Comparison of ENCODE assay signal across 7 cellular contexts in the genomic region with DNA sequence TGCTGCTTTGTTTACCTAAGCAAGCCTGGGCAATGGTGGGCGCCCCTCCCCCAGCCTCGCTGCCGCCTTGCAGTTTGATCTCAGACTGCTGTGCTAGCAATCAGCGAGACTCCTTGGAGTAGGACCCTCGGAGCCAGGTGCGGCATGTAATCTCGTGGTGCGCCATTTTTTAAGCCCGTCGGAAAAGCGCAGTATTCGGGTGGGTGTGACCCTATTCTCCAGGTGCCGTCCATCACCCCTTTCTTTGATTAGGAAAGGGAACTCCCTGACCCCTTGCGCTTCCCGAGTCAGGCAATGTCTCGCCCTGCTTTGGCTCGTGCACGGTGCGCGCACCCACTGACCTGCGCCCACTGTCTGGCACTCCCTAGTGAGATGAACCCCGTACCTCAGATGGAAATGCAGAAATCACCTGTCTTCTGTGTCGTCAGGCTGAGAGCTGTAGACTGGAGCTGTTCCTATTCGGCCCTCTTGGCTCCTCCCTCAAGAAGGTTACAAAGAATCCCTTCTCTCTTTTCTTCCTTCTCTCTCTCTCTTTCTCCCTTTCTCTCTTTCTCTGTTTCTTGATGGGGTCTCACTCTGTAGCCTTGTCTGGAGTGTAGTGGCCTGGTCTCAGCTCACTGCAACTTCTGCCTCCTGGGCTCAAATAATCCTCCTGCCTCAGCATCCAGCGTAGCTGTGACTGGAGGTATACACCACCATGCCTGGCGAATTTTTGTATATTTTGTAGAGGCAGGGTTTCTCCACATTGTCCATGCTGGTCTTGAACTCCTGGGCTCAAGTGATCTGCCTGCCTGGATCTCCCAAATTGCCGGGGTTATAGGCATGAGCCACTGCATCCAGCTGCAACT.
DNase-seq lines count a peak whose midpoint lies in the region; TF ChIP-seq lines count a peak whose summit lies in the region.
"Not testable (repeated sequence)": the region's sequence is repeated elsewhere in the genome, so short reads cannot be mapped to it uniquely, and the experiment has no call there.

No MANE protein-coding gene starts in this region.

- not testable (repeated sequence) for H3K79me2 ChIP-seq in H9 (ENCODE audit: insufficient read depth, low read length)

- H3K27ac Mint-ChIP-seq in H9: peak overlapping the region; percentile 90 to 96 (median 94); a peak in 6 of 7 replicates
- H3K27ac Mint-ChIP-seq in endodermal cell: peak overlapping the region; percentile 93

- not testable (repeated sequence) for H4K8ac ChIP-seq in H9 (replicated peaks; ENCODE audit: insufficient read length, low read depth, low read length); neuronal stem cell (ENCODE audit: low read depth, low read length)

- H3T11ph ChIP-seq in H9 (ENCODE audit: low read length): not testable (repeated sequence)

- peak overlapping the region; percentile 63 for H2AFZ ChIP-seq in H9 (ENCODE audit: low read length)
- H2AFZ ChIP-seq in neuronal stem cell (ENCODE audit: low read length): peak overlapping the region; percentile 22

- not testable (repeated sequence) for H3K9ac ChIP-seq in H9 (ENCODE audit: extremely low read depth, insufficient read length, low read length); endodermal cell (ENCODE audit: extremely low read depth, low read length, poor library complexity, severe bottlenecking); neuronal stem cell (ENCODE audit: low read depth, low read length, poor library complexity)
- H3K9ac ChIP-seq in NT2/D1 (ENCODE audit: insufficient read length, low read depth): peak overlapping the region; percentile 61

- not testable (repeated sequence) for H3K27me3 ChIP-seq in H9 (ENCODE audit: insufficient read depth, low read length); NT2/D1 (ENCODE audit: insufficient read depth, insufficient read length); endodermal cell (ENCODE audit: control insufficient read depth, insufficient read depth, low read length, poor library complexity, severe bottlenecking); iPS DF 6.9 (ENCODE audit: control insufficient read depth, insufficient read depth, low read length); neuronal stem cell (ENCODE audit: control insufficient read depth in 3 of 3, insufficient read depth in 3 of 3, low read depth in 1 of 3, low read length in 3 of 3)

- WGBS in H9 (ENCODE audit: extremely low coverage, insufficient read length, low lambda C conversion rate): no CpG with 5 or more reads among the region's 27 CpGs
- WGBS in endodermal cell (ENCODE audit: insufficient coverage in 1 of 2, insufficient read length in 1 of 2), 2 experiments: 17 to 41% methylated on average over 8 to 27 of the region's 27 CpGs
- WGBS in iPS DF 6.9 (ENCODE audit: insufficient coverage, insufficient read length): no CpG with 5 or more reads among the region's 27 CpGs
- WGBS in neuronal stem cell (ENCODE audit: extremely low coverage in 2 of 2, insufficient read length in 2 of 2, insufficient replicate concordance in 1 of 2), 2 donors: no CpG with 5 or more reads among the region's 27 CpGs

- not testable (repeated sequence) for H3K36me3 Mint-ChIP-seq in H9 (ENCODE audit: insufficient read depth in 1 of 3, low read depth in 3 of 3); endodermal cell (ENCODE audit: low read depth)

- peak overlapping the region; percentile 77 for H3K4me2 ChIP-seq in H9 (ENCODE audit: insufficient read depth, insufficient read length, low read length)
- peak overlapping the region; percentile 18 for H3K4me2 ChIP-seq in neuronal stem cell (ENCODE audit: insufficient read depth, low read length, poor library complexity, severe bottlenecking)

- peak overlapping the region; percentile 89; the same call in 1 of the 2 replicates for H2BK15ac ChIP-seq in H9 (ENCODE audit: low read depth, low read length)
- H2BK15ac ChIP-seq in neuronal stem cell (ENCODE audit: low read length): not testable (repeated sequence)

- H3K9me3 Mint-ChIP-seq in H9, endodermal cell: not testable (repeated sequence)

- H4K20me1 ChIP-seq in H9 (ENCODE audit: control insufficient read depth, insufficient read depth, insufficient read length): not testable (repeated sequence)

- H3K23me2 ChIP-seq in H9 (ENCODE audit: insufficient read length, low read depth, low read length, poor library complexity, severe bottlenecking): not testable (repeated sequence)

- not testable (repeated sequence) for H3K56ac ChIP-seq in H9 (ENCODE audit: insufficient read length, low read depth, low read length)

- H2BK12ac ChIP-seq in H9 (ENCODE audit: insufficient read length, low read depth, low read length); neuronal stem cell (ENCODE audit: low read length): not testable (repeated sequence)

- H3K23ac ChIP-seq in H9 (ENCODE audit: insufficient read length, low read depth, low read length); neuronal stem cell (ENCODE audit: low read depth, low read length, poor library complexity): not testable (repeated sequence)

- H3K14ac ChIP-seq in H9 (ENCODE audit: insufficient read depth, low read length): peak overlapping the region; percentile 75; the same call in 1 of the 2 replicates
- not testable (repeated sequence) for H3K14ac ChIP-seq in neuronal stem cell (ENCODE audit: low read length)

- H3K4ac ChIP-seq in H9 (ENCODE audit: low read depth, low read length); neuronal stem cell (ENCODE audit: low read length): not testable (repeated sequence)

- H2AK5ac ChIP-seq in H9 (ENCODE audit: insufficient read length, low read length); neuronal stem cell (ENCODE audit: low read depth, low read length): not testable (repeated sequence)

- H3K18ac ChIP-seq in H9 (ENCODE audit: insufficient read length, low read depth, low read length): peak overlapping the region; percentile 58
- not testable (repeated sequence) for H3K18ac ChIP-seq in neuronal stem cell (ENCODE audit: low read length)

- TF ChIP-seq CTCF in H9 (conservative IDR thresholded peaks at IDR 0.05); endodermal cell (conservative IDR thresholded peaks at IDR 0.05): not testable (repeated sequence)

- H4K5ac ChIP-seq in H9 (ENCODE audit: insufficient read length, low read depth, low read length): not testable (repeated sequence)

- DNase-seq in H9: peak; percentile 46
- DNase-seq in NCI-H1436 (lab: John Stamatoyannopoulos, UW): peak; percentile 38
- not testable (repeated sequence) for DNase-seq in NT2/D1 (ENCODE audit: low read depth, low spot score); iPS DF 6.9 (ENCODE audit: low read depth, low spot score); neuronal stem cell (ENCODE audit: low spot score)
- peak; percentile 72 for DNase-seq in endodermal cell
- peak; percentile 29 for DNase-seq in left kidney (ENCODE audit: low read depth, low spot score)

- H3K4me1 ChIP-seq in H9 (ENCODE audit: insufficient read depth, low read length); NT2/D1 (ENCODE audit: insufficient read depth, insufficient read length); endodermal cell (ENCODE audit: control insufficient read depth, insufficient read depth, low read length); iPS DF 6.9 (ENCODE audit: control insufficient read depth, insufficient read depth, low read length): not testable (repeated sequence)
- H3K4me1 ChIP-seq in neuronal stem cell (ENCODE audit: control insufficient read depth in 2 of 2, insufficient read depth in 1 of 2, low read depth in 1 of 2, low read length in 2 of 2): peaks cover 8 to 13% of the 10 kb centered on the region in 2 donors

- H3K4me3 Mint-ChIP-seq in H9 (peak overlapping the region; percentile 91 to 93), endodermal cell (peak overlapping the region; percentile 79)

- H2BK5ac ChIP-seq in H9 (ENCODE audit: insufficient read length, low read length); neuronal stem cell (ENCODE audit: low read length): not testable (repeated sequence)

- not testable (repeated sequence) for H2BK120ac ChIP-seq in H9 (ENCODE audit: low read depth, low read length, poor library complexity, severe bottlenecking); neuronal stem cell (ENCODE audit: low read depth, low read length)

- not testable (repeated sequence) for H3K36me3 ChIP-seq in NT2/D1 (ENCODE audit: insufficient read depth, insufficient read length, low read length); endodermal cell (ENCODE audit: control insufficient read depth, insufficient read depth, low read length); iPS DF 6.9 (ENCODE audit: control insufficient read depth, insufficient read depth, low read length); neuronal stem cell (replicated peaks in 1 of 2; ENCODE audit: control insufficient read depth in 2 of 2, insufficient read depth in 2 of 2, low read length in 2 of 2)

- H3K4me1 Mint-ChIP-seq in H9 (peaks cover 20 to 22% of the 10 kb centered on the region in 2 experiments), endodermal cell (peaks cover 13% of the 10 kb centered on the region)

- H3K4me3 ChIP-seq in NT2/D1 (ENCODE audit: insufficient read length, low read depth) (peak overlapping the region; percentile 46), endodermal cell (ENCODE audit: low read length) (peak overlapping the region; percentile 75), iPS DF 6.9 (ENCODE audit: low read length) (peak overlapping the region; percentile 40; the same call in 1 of the 2 replicates), neuronal stem cell (ENCODE audit: low read length in 2 of 2) (peak overlapping the region in 1 of 2 donors; percentile 33)

- not testable (repeated sequence) for H3K27me3 Mint-ChIP-seq in H9 (ENCODE audit: low read depth)
- H3K27me3 Mint-ChIP-seq in endodermal cell (ENCODE audit: insufficient read depth): peaks cover 30% of the 10 kb centered on the region

- H3K79me1 ChIP-seq in H9 (ENCODE audit: insufficient read depth, low read depth, low read length, poor library complexity, severe bottlenecking); neuronal stem cell (ENCODE audit: low read depth, low read length): not testable (repeated sequence)

- H3K27ac ChIP-seq in H9 (ENCODE audit: insufficient read length, low read depth, low read length); endodermal cell (ENCODE audit: low read depth, low read length); iPS DF 6.9 (ENCODE audit: low read length); neuronal stem cell (replicated peaks; ENCODE audit: low read length): not testable (repeated sequence)

- H3K9me3 ChIP-seq in H9 (ENCODE audit: control insufficient read depth, low read depth, low read length); NT2/D1 (ENCODE audit: insufficient read depth, low read length); endodermal cell (ENCODE audit: control insufficient read depth, low read length); iPS DF 6.9 (ENCODE audit: control insufficient read depth, insufficient read depth, low read length); neuronal stem cell (replicated peaks in 1 of 2; ENCODE audit: control insufficient read depth in 2 of 2, insufficient read depth in 1 of 2, low read depth in 1 of 2, low read length in 2 of 2): not testable (repeated sequence)

- H2BK20ac ChIP-seq in H9 (ENCODE audit: low read depth, low read length, poor library complexity, severe bottlenecking): not testable (repeated sequence)

- not testable (repeated sequence) for H4K91ac ChIP-seq in H9 (ENCODE audit: insufficient read length, low read depth, low read length); neuronal stem cell (ENCODE audit: low read depth, low read length, poor library complexity)
